Comparison of ENCODE assay signal across 27 cellular contexts in genomic region chr5:1128977-1129724, GRCh38. TPM values are rescaled to one million over a fixed set of nuclear protein-coding genes. Genes with fewer than 3 reads are reported as not detected.
A peak's percentile ranks its signal among the peaks of the same experiment; 100 is the strongest.
DNase-seq lines count a peak whose midpoint lies in the region; ATAC-seq and TF ChIP-seq lines count a peak whose summit lies in the region.
"Had no signal": no experiment of that assay in that cellular context is flagged by ENCODE, and none has a peak within 500 bp of the region (broad histone marks: within the 10 kb centered on the region; RNA-seq: fewer than 3 reads in every experiment).

No MANE protein-coding gene starts in this region.

- no peak overlapping the region for H3K4ac ChIP-seq in neuronal stem cell (ENCODE audit: low read length)

- H2AFZ ChIP-seq in MM.1S (ENCODE audit: low read length) (no peak overlapping the region), neuronal stem cell (ENCODE audit: low read length) (no peak overlapping the region)

- H4K8ac ChIP-seq in neuronal stem cell (ENCODE audit: low read depth, low read length) = no peak overlapping the region

- no peak overlapping the region for H2BK5ac ChIP-seq in neuronal stem cell (ENCODE audit: low read length)

- peaks cover 24% of the 10 kb centered on the region for H3K4me1 ChIP-seq in MM.1S (ENCODE audit: low read length)
- H3K4me1 ChIP-seq in duodenal mucosa (ENCODE audit: control insufficient read depth in 1 of 2, insufficient read depth in 2 of 2, low read length in 2 of 2) = peaks cover 36 to 44% of the 10 kb centered on the region in 2 donors
- peaks cover 4 to 7% of the 10 kb centered on the region in 2 donors for H3K4me1 ChIP-seq in neuronal stem cell (ENCODE audit: control insufficient read depth in 2 of 2, insufficient read depth in 1 of 2, low read depth in 1 of 2, low read length in 2 of 2)
- H3K4me1 ChIP-seq: adrenal gland had no signal

- ATAC-seq in GM21526 (IDR thresholded peaks at IDR 0.05; ENCODE audit: low FRiP score, unreplicated experiment) = no peak
- ATAC-seq: gastroesophageal sphincter, sciatic nerve had no signal

- H3K18ac ChIP-seq in neuronal stem cell (ENCODE audit: low read length) = peak overlapping the region; percentile 73

- no CpG with 5 or more reads among the region's 24 CpGs for WGBS in neuronal stem cell (ENCODE audit: extremely low coverage in 2 of 2, insufficient read length in 2 of 2, insufficient replicate concordance in 1 of 2), 2 donors

- H3K23ac ChIP-seq in neuronal stem cell (ENCODE audit: low read depth, low read length, poor library complexity) = no peak overlapping the region

- H2BK120ac ChIP-seq in neuronal stem cell (ENCODE audit: low read depth, low read length) = no peak overlapping the region

- no peaks in the 10 kb centered on the region for H3K79me2 ChIP-seq in MM.1S (ENCODE audit: low read length)

- no peaks in the 10 kb centered on the region for H3K9me2 ChIP-seq in MM.1S (replicated peaks; ENCODE audit: insufficient read depth, low read length)

- H4K20me1 ChIP-seq in MM.1S (ENCODE audit: insufficient read depth, low read length) = no peaks in the 10 kb centered on the region

- H3K9me3 ChIP-seq in MM.1S (replicated peaks; ENCODE audit: insufficient read depth, low read length) (no peaks in the 10 kb centered on the region), duodenal mucosa (ENCODE audit: control insufficient read depth in 1 of 2, low read length in 2 of 2) (no peaks in the 10 kb centered on the region), neuronal stem cell (replicated peaks in 1 of 2; ENCODE audit: control insufficient read depth in 2 of 2, insufficient read depth in 1 of 2, low read depth in 1 of 2, low read length in 2 of 2) (peaks cover 0 to 6% of the 10 kb centered on the region in 2 donors)
- H3K9me3 ChIP-seq: adrenal gland, gastroesophageal sphincter, MG63, neutrophil had no signal

- TF ChIP-seq CTCF in C4-2B (conservative IDR thresholded peaks at IDR 0.05) (no peak), MM.1S (IDR thresholded peaks at IDR 0.05; ENCODE audit: low read length) (no peak)

- DNase-seq in MM.1S (no peak), neuronal stem cell (ENCODE audit: low spot score) (no peak), GM19240 (ENCODE audit: insufficient read length, low spot score) (no peak), NCI-H1417 (lab: John Stamatoyannopoulos, UW) (no peak)
- DNase-seq: activated CD4-positive, alpha-beta memory T cell treated with anti-CD3 and anti-CD28 coated beads, Interleukin-2, amount 10 ng/mL, durations not matched to agents 7 days and 5 days; activated CD4-positive, alpha-beta T cell treated with anti-CD3 and anti-CD28 coated beads for 1 hour; activated CD8-positive, alpha-beta memory T cell treated with anti-CD3 and anti-CD28 coated beads, Interleukin-2, amount 50 U/mL, for 4 hours; activated naive CD4-positive, alpha-beta T cell treated with anti-CD3 and anti-CD28 coated beads for 36 hours; adrenal gland; C1 segment of cervical spinal cord; Caco-2; dorsolateral prefrontal cortex; hypothalamus; MG63; NCI-H1105 treated with DMSO at 0.1 percent for 48 hours; NCI-H2227 treated with DMSO at 0.1 percent for 48 hours; NCI-H526; SIG-M5; stimulated activated CD4-positive, alpha-beta T cell treated with anti-CD3 and anti-CD28 coated beads, Interleukin-12 subunit alpha, Interleukin-12 subunit beta, amount 100 ng/mL, for 4 hours; stimulated activated CD4-positive, alpha-beta T cell treated with anti-CD3 and anti-CD28 coated beads, Interleukin-2, amount 100 ng/mL, for 48 hours; trophoblast cell had no signal

- H3K27me3 ChIP-seq in MM.1S (replicated peaks; ENCODE audit: insufficient read depth, low read length) (peaks cover 4% of the 10 kb centered on the region; the same call in 1 of the 2 replicates), duodenal mucosa (ENCODE audit: control insufficient read depth in 1 of 2, insufficient read depth in 2 of 2, low read length in 2 of 2) (no peaks in the 10 kb centered on the region), neuronal stem cell (ENCODE audit: control insufficient read depth in 3 of 3, insufficient read depth in 3 of 3, low read depth in 1 of 3, low read length in 3 of 3) (peaks cover 0 to 22% (median 0%) of the 10 kb centered on the region in 3 experiments)
- H3K27me3 ChIP-seq: adrenal gland had no signal

- H2BK12ac ChIP-seq in neuronal stem cell (ENCODE audit: low read length) = peak overlapping the region; percentile 79

- H3K27ac ChIP-seq in C4-2B = peak overlapping the region; percentile 95
- H3K27ac ChIP-seq in MM.1S (ENCODE audit: low read length) = peak overlapping the region; percentile 85; the same call in 1 of the 2 replicates
- H3K27ac ChIP-seq in duodenal mucosa (ENCODE audit: low read depth, low read length) = no peak overlapping the region
- no peak overlapping the region for H3K27ac ChIP-seq in neuronal stem cell (replicated peaks; ENCODE audit: low read length)
- H3K27ac ChIP-seq: adrenal gland, gastroesophageal sphincter, neutrophil had no signal

- H3K14ac ChIP-seq in neuronal stem cell (ENCODE audit: low read length) = no peak overlapping the region

- H3K4me2 ChIP-seq in MM.1S (ENCODE audit: low read depth, low read length) = peak overlapping the region; percentile 87; the same call in 1 of the 2 replicates
- H3K4me2 ChIP-seq in neuronal stem cell (ENCODE audit: insufficient read depth, low read length, poor library complexity, severe bottlenecking) = no peak overlapping the region

- peak overlapping the region; percentile 54 for H2AK5ac ChIP-seq in neuronal stem cell (ENCODE audit: low read depth, low read length)

- H3K4me3 ChIP-seq in MM.1S (ENCODE audit: low read length) (no peak overlapping the region), duodenal mucosa (ENCODE audit: low read depth in 1 of 2, low read length in 2 of 2) (peak overlapping the region in 1 of 2 donors; percentile 19), neuronal stem cell (ENCODE audit: low read length in 2 of 2) (no peak overlapping the region)
- H3K4me3 ChIP-seq: adrenal gland, dorsolateral prefrontal cortex, gastroesophageal sphincter, MG63 had no signal

- H3K9ac ChIP-seq in MM.1S (ENCODE audit: low read length) (peak overlapping the region; percentile 82; the same call in 1 of the 2 replicates), duodenal mucosa (ENCODE audit: low read depth in 1 of 2, low read length in 2 of 2) (peak overlapping the region; percentile 35 to 38), neuronal stem cell (ENCODE audit: low read depth, low read length, poor library complexity) (no peak overlapping the region)

- H3K79me1 ChIP-seq in neuronal stem cell (ENCODE audit: low read depth, low read length) = no peaks in the 10 kb centered on the region

- H3K36me3 ChIP-seq in MM.1S (replicated peaks; ENCODE audit: insufficient read depth, low read length) = no peaks in the 10 kb centered on the region
- no peaks in the 10 kb centered on the region for H3K36me3 ChIP-seq in duodenal mucosa (ENCODE audit: control insufficient read depth in 1 of 2, insufficient read depth in 2 of 2, low read length in 2 of 2)
- no peaks in the 10 kb centered on the region for H3K36me3 ChIP-seq in neuronal stem cell (replicated peaks in 1 of 2; ENCODE audit: control insufficient read depth in 2 of 2, insufficient read depth in 2 of 2, low read length in 2 of 2)
- H3K36me3 ChIP-seq: adrenal gland, gastroesophageal sphincter, MG63, neutrophil had no signal

- H4K91ac ChIP-seq in neuronal stem cell (ENCODE audit: low read depth, low read length, poor library complexity) = peak overlapping the region; percentile 41

- H2BK15ac ChIP-seq in neuronal stem cell (ENCODE audit: low read length) = peak overlapping the region; percentile 41

- peaks cover 20% of the 10 kb centered on the region for H3F3A ChIP-seq in MM.1S (ENCODE audit: insufficient read depth, low read length)

RNA-seq across cellular contexts. Expression of gene SLC12A7, which starts 17.3 kb away (rescaled TPM):
- polyA plus RNA-seq in neuronal stem cell (2013, experiment 1 of 2) = 25.7 TPM
- 25.0 TPM for polyA plus RNA-seq in neuronal stem cell (2013, experiment 2 of 2)

Comparison
In these comparisons a context has a peak if more than half of its experiments do, and no peak if none do; other contexts are left out.
1. H3K27ac ChIP-seq: peak in C4-2B (single experiment) and MM.1S (single experiment); none in duodenal mucosa (single experiment) and neuronal stem cell (single experiment).